ENCODE assay signal across 10 cellular contexts in the genomic region with DNA sequence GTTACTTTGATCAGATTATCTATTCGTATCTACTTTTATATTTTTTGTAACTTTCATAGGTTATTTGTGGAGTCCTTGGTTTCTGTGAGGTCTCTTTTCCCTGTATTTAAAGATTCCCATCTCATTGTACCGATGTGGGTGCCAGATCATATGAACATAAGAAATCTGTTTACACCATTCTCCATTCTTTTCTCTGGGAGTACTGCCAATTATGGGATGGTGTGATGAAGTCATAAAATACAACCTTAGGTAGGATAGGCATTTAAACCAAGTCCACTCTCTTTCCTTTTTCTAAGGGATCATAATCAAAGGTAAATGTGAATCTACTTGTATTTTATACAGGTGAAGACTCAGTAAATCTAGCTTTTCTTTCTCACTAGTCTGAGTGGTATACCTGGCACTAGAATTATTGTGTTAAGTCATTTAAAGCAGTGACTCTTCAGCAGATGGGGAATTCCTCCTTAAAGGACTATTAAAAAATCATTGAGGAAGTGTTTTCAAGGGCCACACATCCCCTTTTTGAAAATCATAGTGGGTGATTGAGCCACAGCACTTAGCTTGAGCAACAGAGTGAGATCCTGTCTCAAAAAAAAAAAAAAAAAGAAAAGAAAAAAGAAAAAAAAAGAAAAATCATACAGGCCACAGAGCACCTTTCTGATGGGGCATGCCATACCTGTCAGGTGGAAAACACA. TPM values are rescaled to one million over a fixed set of nuclear protein-coding genes. Genes with fewer than 3 reads are reported as not detected.
DNase-seq lines count a peak whose midpoint lies in the region; ATAC-seq and TF ChIP-seq lines count a peak whose summit lies in the region.
"Had no signal": no experiment of that assay in that cellular context is flagged by ENCODE, and none has a peak within 500 bp of the region (broad histone marks: within the 10 kb centered on the region; RNA-seq: fewer than 3 reads in every experiment).

No MANE protein-coding gene starts in this region.

- CTCF ChIA-PET in WTC11 (lab: Charles Lee) = no interaction called here

- H3K36me3 Mint-ChIP-seq in WTC11 = no peaks in the 10 kb centered on the region
- H3K36me3 Mint-ChIP-seq: natural killer cell had no signal

- TF ChIP-seq CTCF in colonic mucosa (IDR thresholded peaks at IDR 0.05) = no peak
- TF ChIP-seq CTCF in WTC11 (IDR thresholded peaks at IDR 0.05) = no peak

- ATAC-seq in GM21529 (IDR thresholded peaks at IDR 0.05; ENCODE audit: unreplicated experiment) (peak; percentile 45), GM21447 (IDR thresholded peaks at IDR 0.05; ENCODE audit: unreplicated experiment) (no peak), WTC11 (no peak)

- peak overlapping the region; percentile 76 for H3K27ac ChIP-seq in colonic mucosa
- H3K27ac ChIP-seq in rectal smooth muscle tissue (ENCODE audit: low read depth, low read length) = peak overlapping the region; percentile 64

- DNase-seq in NCI-H2107 treated with DMSO at 0.1 percent for 48 hours (lab: John Stamatoyannopoulos, UW; ENCODE audit: unreplicated experiment) = peak; percentile 75
- no peak for DNase-seq in colonic mucosa
- no peak for DNase-seq in amniotic stem cell (lab: John Stamatoyannopoulos, UW)
- DNase-seq in ureter (ENCODE audit: low spot score) = no peak
- no peak for DNase-seq in WTC11 (ENCODE audit: low spot score)
- DNase-seq: natural killer cell; NK-92 treated with Interleukin-12 subunit alpha and Interleukin-12 subunit beta, amount 100 ng/mL, for 24 hours had no signal

- H3K4me3 Mint-ChIP-seq in WTC11 = no peak overlapping the region
- H3K4me3 Mint-ChIP-seq: natural killer cell had no signal

- POLR2A ChIA-PET in WTC11 (lab: Charles Lee) = no interaction called here

- no peaks in the 10 kb centered on the region for H3K27me3 Mint-ChIP-seq in WTC11 (ENCODE audit: low read depth)

- no peaks in the 10 kb centered on the region for H3K9me3 Mint-ChIP-seq in WTC11
- H3K9me3 Mint-ChIP-seq: natural killer cell had no signal

- peaks cover 30% of the 10 kb centered on the region for H3K4me1 Mint-ChIP-seq in WTC11

- intact Hi-C loops in colonic mucosa (cut with DNase I) = no loop called here

- no peaks in the 10 kb centered on the region for H3K9me3 ChIP-seq in colonic mucosa

- H3K4me3 ChIP-seq in colonic mucosa (no peak overlapping the region), rectal smooth muscle tissue (ENCODE audit: low read length) (no peak overlapping the region)

- H3K4me1 ChIP-seq in colonic mucosa = peaks cover 8% of the 10 kb centered on the region
- peaks cover 7% of the 10 kb centered on the region for H3K4me1 ChIP-seq in rectal smooth muscle tissue (ENCODE audit: control insufficient read depth, insufficient read depth, low read length)

- no peak overlapping the region for H3K27ac Mint-ChIP-seq in WTC11
- H3K27ac Mint-ChIP-seq: natural killer cell had no signal

- H3K36me3 ChIP-seq in colonic mucosa (no peaks in the 10 kb centered on the region), rectal smooth muscle tissue (ENCODE audit: control insufficient read depth, insufficient read depth, low read length) (no peaks in the 10 kb centered on the region)

- H3K9ac ChIP-seq in colonic mucosa (ENCODE audit: low read depth in 2 of 2, low read length in 2 of 2) (peak overlapping the region in 1 of 2 donors; percentile 29), rectal smooth muscle tissue (ENCODE audit: low read length) (no peak overlapping the region)

- no peaks in the 10 kb centered on the region for H3K27me3 ChIP-seq in colonic mucosa
- H3K27me3 ChIP-seq in rectal smooth muscle tissue (ENCODE audit: control insufficient read depth, insufficient read depth, low read length) = no peaks in the 10 kb centered on the region

TF ChIP-seq in WTC11, 78 proteins besides CTCF, POLR2A, EP300 and RAD21:
- TF ChIP-seq ATF1 (CRISPR knock-in tag; IDR thresholded peaks at IDR 0.05) (no peak), TP53 (CRISPR knock-in tag; IDR thresholded peaks at IDR 0.05) (no peak), TEAD1 (CRISPR knock-in tag; IDR thresholded peaks at IDR 0.05) (no peak), TCF7 (CRISPR knock-in tag; IDR thresholded peaks at IDR 0.05; ENCODE audit: low read depth) (no peak), SMAD3 (CRISPR knock-in tag; IDR thresholded peaks at IDR 0.05; ENCODE audit: borderline replicate concordance) (no peak), NR2C2 (CRISPR knock-in tag; IDR thresholded peaks at IDR 0.05) (no peak), CBFB (CRISPR knock-in tag; IDR thresholded peaks at IDR 0.05; ENCODE audit: low read depth) (no peak), KAT7 (CRISPR knock-in tag; IDR thresholded peaks at IDR 0.05; ENCODE audit: borderline replicate concordance) (no peak), ETV6 (CRISPR knock-in tag; IDR thresholded peaks at IDR 0.05) (no peak), ELF4 (CRISPR knock-in tag; IDR thresholded peaks at IDR 0.05; ENCODE audit: low read depth) (no peak), FOXP1 (CRISPR knock-in tag; IDR thresholded peaks at IDR 0.05; ENCODE audit: borderline replicate concordance) (no peak), ZNF317 (CRISPR knock-in tag; IDR thresholded peaks at IDR 0.05; ENCODE audit: borderline replicate concordance, low read depth) (no peak)
- TF ChIP-seq, protein P1, sequence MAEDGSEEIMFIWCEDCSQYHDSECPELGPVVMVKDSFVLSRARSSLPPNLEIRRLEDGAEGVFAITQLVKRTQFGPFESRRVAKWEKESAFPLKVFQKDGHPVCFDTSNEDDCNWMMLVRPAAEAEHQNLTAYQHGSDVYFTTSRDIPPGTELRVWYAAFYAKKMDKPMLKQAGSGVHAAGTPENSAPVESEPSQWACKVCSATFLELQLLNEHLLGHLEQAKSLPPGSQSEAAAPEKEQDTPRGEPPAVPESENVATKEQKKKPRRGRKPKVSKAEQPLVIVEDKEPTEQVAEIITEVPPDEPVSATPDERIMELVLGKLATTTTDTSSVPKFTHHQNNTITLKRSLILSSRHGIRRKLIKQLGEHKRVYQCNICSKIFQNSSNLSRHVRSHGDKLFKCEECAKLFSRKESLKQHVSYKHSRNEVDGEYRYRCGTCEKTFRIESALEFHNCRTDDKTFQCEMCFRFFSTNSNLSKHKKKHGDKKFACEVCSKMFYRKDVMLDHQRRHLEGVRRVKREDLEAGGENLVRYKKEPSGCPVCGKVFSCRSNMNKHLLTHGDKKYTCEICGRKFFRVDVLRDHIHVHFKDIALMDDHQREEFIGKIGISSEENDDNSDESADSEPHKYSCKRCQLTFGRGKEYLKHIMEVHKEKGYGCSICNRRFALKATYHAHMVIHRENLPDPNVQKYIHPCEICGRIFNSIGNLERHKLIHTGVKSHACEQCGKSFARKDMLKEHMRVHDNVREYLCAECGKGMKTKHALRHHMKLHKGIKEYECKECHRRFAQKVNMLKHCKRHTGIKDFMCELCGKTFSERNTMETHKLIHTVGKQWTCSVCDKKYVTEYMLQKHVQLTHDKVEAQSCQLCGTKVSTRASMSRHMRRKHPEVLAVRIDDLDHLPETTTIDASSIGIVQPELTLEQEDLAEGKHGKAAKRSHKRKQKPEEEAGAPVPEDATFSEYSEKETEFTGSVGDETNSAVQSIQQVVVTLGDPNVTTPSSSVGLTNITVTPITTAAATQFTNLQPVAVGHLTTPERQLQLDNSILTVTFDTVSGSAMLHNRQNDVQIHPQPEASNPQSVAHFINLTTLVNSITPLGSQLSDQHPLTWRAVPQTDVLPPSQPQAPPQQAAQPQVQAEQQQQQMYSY (CRISPR knock-in tag; IDR thresholded peaks at IDR 0.05) = no peak
- TF ChIP-seq, protein P2, sequence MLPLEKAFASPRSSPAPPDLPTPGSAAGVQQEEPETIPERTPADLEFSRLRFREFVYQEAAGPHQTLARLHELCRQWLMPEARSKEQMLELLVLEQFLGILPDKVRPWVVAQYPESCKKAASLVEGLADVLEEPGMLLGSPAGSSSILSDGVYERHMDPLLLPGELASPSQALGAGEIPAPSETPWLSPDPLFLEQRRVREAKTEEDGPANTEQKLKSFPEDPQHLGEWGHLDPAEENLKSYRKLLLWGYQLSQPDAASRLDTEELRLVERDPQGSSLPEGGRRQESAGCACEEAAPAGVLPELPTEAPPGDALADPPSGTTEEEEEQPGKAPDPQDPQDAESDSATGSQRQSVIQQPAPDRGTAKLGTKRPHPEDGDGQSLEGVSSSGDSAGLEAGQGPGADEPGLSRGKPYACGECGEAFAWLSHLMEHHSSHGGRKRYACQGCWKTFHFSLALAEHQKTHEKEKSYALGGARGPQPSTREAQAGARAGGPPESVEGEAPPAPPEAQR (CRISPR knock-in tag; IDR thresholded peaks at IDR 0.05) = no peak

RNA-seq across cellular contexts. Expression of a gene that starts 12.3 kb away (rescaled TPM):
- 10 to 100 TPM; 69.4 to 96.2 TPM for total RNA-seq in colonic mucosa
- 81.8 TPM for total RNA-seq in ureter
- 15.1 to 17.9 TPM (median 16.9 TPM) in 3 replicates for total RNA-seq in WTC11 (2021)

RNA-seq across cellular contexts. Expression of a gene that starts 58.0 kb away (rescaled TPM):
- total RNA-seq in colonic mucosa (1 to 10 TPM; 2.1 to 3.5 TPM), ureter (14.5 TPM), WTC11 (2021) (11.3 to 13.9 TPM (median 12.9 TPM) in 3 replicates)
